21 cellular contexts compared by ENCODE assay signal in genomic region chr12:9113987-9114309, GRCh38. TPM values are rescaled to one million over a fixed set of nuclear protein-coding genes. Genes with fewer than 3 reads are reported as not detected.
A peak's percentile ranks its signal among the peaks of the same experiment; 100 is the strongest.
DNase-seq lines count a peak whose midpoint lies in the region; ATAC-seq and TF ChIP-seq lines count a peak whose summit lies in the region.
"Had no signal": no experiment of that assay in that cellular context is flagged by ENCODE, and none has a peak within 500 bp of the region (broad histone marks: within the 10 kb centered on the region; RNA-seq: fewer than 3 reads in every experiment).

No MANE protein-coding gene starts in this region.

- no peaks in the 10 kb centered on the region for H3K4me1 ChIP-seq in duodenal mucosa (ENCODE audit: control insufficient read depth in 1 of 2, insufficient read depth in 2 of 2, low read length in 2 of 2)
- peaks cover 0 to 5% of the 10 kb centered on the region in 2 donors for H3K4me1 ChIP-seq in mucosa of rectum (ENCODE audit: control insufficient read depth in 2 of 2, insufficient read depth in 2 of 2, low read length in 2 of 2)
- peaks cover 4 to 53% (median 17%) of the 10 kb centered on the region in 4 donors for H3K4me1 ChIP-seq in stomach

- H3K36me3 ChIP-seq in duodenal mucosa (ENCODE audit: control insufficient read depth in 1 of 2, insufficient read depth in 2 of 2, low read length in 2 of 2) (peaks cover 3% of the 10 kb centered on the region in 2 donors), mucosa of rectum (ENCODE audit: control insufficient read depth in 2 of 2, insufficient read depth in 2 of 2, low read length in 2 of 2) (peaks cover 0 to 3% of the 10 kb centered on the region in 2 donors), stomach (peaks cover 7 to 37% (median 23%) of the 10 kb centered on the region in 4 donors)

- H3K9ac ChIP-seq in duodenal mucosa (ENCODE audit: low read depth in 1 of 2, low read length in 2 of 2) (peak overlapping the region in 1 of 2 donors; percentile 27), mucosa of rectum (ENCODE audit: low read depth in 1 of 2, low read length in 2 of 2) (no peak overlapping the region)

- TF ChIP-seq CTCF in 22Rv1 (IDR thresholded peaks at IDR 0.05) (no peak), stomach (IDR thresholded peaks at IDR 0.05) (no peak)

- intact Hi-C loops in stomach (cut with DNase I; ENCODE audit: low total_unique reads) = no loop called here

- ATAC-seq in GM18858 (IDR thresholded peaks at IDR 0.05; ENCODE audit: unreplicated experiment) (no peak), HG02571 (IDR thresholded peaks at IDR 0.05; ENCODE audit: unreplicated experiment) (no peak), GM21367 (IDR thresholded peaks at IDR 0.05; ENCODE audit: unreplicated experiment) (no peak)
- ATAC-seq: activated CD8-positive, alpha-beta memory T cell treated with anti-CD3 and anti-CD28 coated beads, Interleukin-2, amount 10 ng/mL, durations not matched to agents 7 days and 5 days; activated naive CD4-positive, alpha-beta T cell treated with anti-CD3 and anti-CD28 coated beads, Interleukin-2, amount 50 U/mL, for 72 hours; naive thymus-derived CD8-positive, alpha-beta T cell; stimulated activated naive CD8-positive, alpha-beta T cell treated with anti-CD3 and anti-CD28 coated beads, Interleukin-15, amount 100 ng/mL, for 72 hours had no signal

- H3K9me3 ChIP-seq in duodenal mucosa (ENCODE audit: control insufficient read depth in 1 of 2, low read length in 2 of 2) (no peaks in the 10 kb centered on the region), mucosa of rectum (ENCODE audit: control insufficient read depth in 2 of 2, low read length in 2 of 2) (no peaks in the 10 kb centered on the region), stomach (no peaks in the 10 kb centered on the region)

- DNase-seq in stomach (no peak), DMS79 (lab: John Stamatoyannopoulos, UW) (no peak)
- DNase-seq: activated CD4-positive, alpha-beta T cell treated with anti-CD3 and anti-CD28 coated beads for 4 hours; activated CD8-positive, alpha-beta memory T cell treated with anti-CD3 and anti-CD28 coated beads, Interleukin-2, amount 10 ng/mL, durations not matched to agents 7 days and 5 days; C1 segment of cervical spinal cord; GF-D8; GOT3; head of caudate nucleus; immature natural killer cell; naive thymus-derived CD8-positive, alpha-beta T cell; NCI-H146; SHP77 treated with DMSO at 0.1 percent for 48 hours; stimulated activated CD4-positive, alpha-beta T cell treated with anti-CD3 and anti-CD28 coated beads, Interleukin-4, amount 100 ng/mL, for 24 hours; stimulated activated naive CD8-positive, alpha-beta T cell treated with anti-CD3 and anti-CD28 coated beads, Interleukin-15, amount 100 ng/mL, for 72 hours had no signal

- H3K27ac ChIP-seq in 22Rv1 = peak overlapping the region; percentile 13; the same call in 1 of the 2 replicates
- no peak overlapping the region for H3K27ac ChIP-seq in duodenal mucosa (ENCODE audit: low read depth, low read length)
- no peak overlapping the region for H3K27ac ChIP-seq in mucosa of rectum (ENCODE audit: low read depth in 2 of 2, low read length in 2 of 2)
- peak overlapping the region in 3 of 5 donors; percentile 50 to 77 (median 61) for H3K27ac ChIP-seq in stomach

- no peak for TF ChIP-seq POLR2A in stomach (IDR thresholded peaks at IDR 0.05)

- H3K27me3 ChIP-seq in duodenal mucosa (ENCODE audit: control insufficient read depth in 1 of 2, insufficient read depth in 2 of 2, low read length in 2 of 2) (no peaks in the 10 kb centered on the region), mucosa of rectum (ENCODE audit: control insufficient read depth in 2 of 2, insufficient read depth in 2 of 2, low read length in 2 of 2) (no peaks in the 10 kb centered on the region), stomach (no peaks in the 10 kb centered on the region)

- no peak for TF ChIP-seq EP300 in stomach (IDR thresholded peaks at IDR 0.05)

- peak overlapping the region; percentile 25 to 44 for H3K4me3 ChIP-seq in duodenal mucosa (ENCODE audit: low read depth in 1 of 2, low read length in 2 of 2)
- H3K4me3 ChIP-seq in mucosa of rectum (ENCODE audit: low read length in 2 of 2) = peak overlapping the region; percentile 31 to 65
- peak overlapping the region; percentile 19 to 46 (median 40) for H3K4me3 ChIP-seq in stomach

- WGBS in stomach, 5 donors = 24 to 53% (median 38%) methylated on average over 1 of the region's 1 CpG

RNA-seq across cellular contexts. Expression of gene A2M, which starts 1.8 kb away (rescaled TPM):
- total RNA-seq in stomach = 100 to 1,000 TPM in 4 of 5 donors, 10 to 100 TPM in 1; 99.9 to 445 (median 197) TPM
- polyA plus RNA-seq in stomach = 100 to 1,000 TPM in 1 of 3 donors, 10 to 100 TPM in 2; 47.4 to 104 (median 64.0) TPM

Comparison
In these comparisons a context has a peak if more than half of its experiments do, and no peak if none do; other contexts are left out.
1. H3K27ac ChIP-seq: peak in 22Rv1 (single experiment) and stomach (3 of 5); none in duodenal mucosa (single experiment) and mucosa of rectum (0 of 2).
2. Peak in every context shown above with its lines, with median percentiles within 50 percentile points of each other: H3K4me3 ChIP-seq.